Comparison of ENCODE assay signal across 1 cellular context in genomic region chr6:11317885-11318771, GRCh38.
TF ChIP-seq lines count a peak whose summit lies in the region.

No MANE protein-coding gene starts in this region.

TF ChIP-seq in HepG2, 621 proteins besides CTCF, POLR2A, EP300 and RAD21 (continued from another document and continues in another):
- no peak for TF ChIP-seq ZNF639 (CRISPR knock-in tag; conservative IDR thresholded peaks at IDR 0.05)
- TF ChIP-seq HNRNPL (IDR thresholded peaks at IDR 0.05; ENCODE audit: low read depth, low read length) = no peak
- TF ChIP-seq BHLHE40 (IDR thresholded peaks at IDR 0.05; ENCODE audit: low read length) = no peak
- TF ChIP-seq SIX1 (CRISPR knock-in tag; IDR thresholded peaks at IDR 0.05; ENCODE audit: borderline replicate concordance) = peak; percentile 41; the same call in 1 of the 2 replicates
- no peak for TF ChIP-seq FOXA1 (IDR thresholded peaks at IDR 0.05)
- no peak for TF ChIP-seq FOXA1 (CRISPR knock-in tag; IDR thresholded peaks at IDR 0.05)
- TF ChIP-seq SP5 (CRISPR knock-in tag; IDR thresholded peaks at IDR 0.05; ENCODE audit: borderline replicate concordance, low read depth) = peak; percentile 36; the same call in 1 of the 2 replicates
- peak; percentile 91 for TF ChIP-seq ZNF792 (CRISPR knock-in tag; IDR thresholded peaks at IDR 0.05)
- no peak for TF ChIP-seq ZBTB37 (CRISPR knock-in tag; IDR thresholded peaks at IDR 0.05)
- 0 out of 2 replicates have a peak, but pooled peaks have one; percentile 21 for TF ChIP-seq ZHX1 (CRISPR knock-in tag; IDR thresholded peaks at IDR 0.05; ENCODE audit: low read depth)
- TF ChIP-seq GABPB1 (CRISPR knock-in tag; IDR thresholded peaks at IDR 0.05) = peak; percentile 37; the same call in 1 of the 2 replicates
- TF ChIP-seq ZNF281 (CRISPR knock-in tag; IDR thresholded peaks at IDR 0.05; ENCODE audit: borderline replicate concordance) = peak; percentile 67; the same call in 1 of the 2 replicates
- no peak for TF ChIP-seq TCF7L2 (IDR thresholded peaks at IDR 0.05; ENCODE audit: low read depth, low read length)
- TF ChIP-seq ZFYVE20 (CRISPR knock-in tag; IDR thresholded peaks at IDR 0.05; ENCODE audit: borderline replicate concordance, low read depth) = no peak
- no peak for TF ChIP-seq ZNF431 (CRISPR knock-in tag; IDR thresholded peaks at IDR 0.05; ENCODE audit: borderline replicate concordance, low read depth)
- TF ChIP-seq ZNF644 (CRISPR knock-in tag; IDR thresholded peaks at IDR 0.05; ENCODE audit: low read depth) = peak; percentile 79
- peak; percentile 40; the same call in 1 of the 2 replicates for TF ChIP-seq TFDP1 (CRISPR knock-in tag; IDR thresholded peaks at IDR 0.05; ENCODE audit: borderline replicate concordance)
- TF ChIP-seq FOSL2 (CRISPR knock-in tag; IDR thresholded peaks at IDR 0.05) = peak; percentile 100
- no peak for TF ChIP-seq SRY (CRISPR knock-in tag; IDR thresholded peaks at IDR 0.05)
- TF ChIP-seq RCOR2 (CRISPR knock-in tag; IDR thresholded peaks at IDR 0.05) = peak; percentile 60; the same call in 1 of the 2 replicates
- TF ChIP-seq SIN3A (IDR thresholded peaks at IDR 0.05; ENCODE audit: borderline replicate concordance, low read depth, low read length) = no peak
- TF ChIP-seq JUN (CRISPR knock-in tag; IDR thresholded peaks at IDR 0.05) = peak; percentile 79; the same call in 1 of the 2 replicates
- TF ChIP-seq NCOA2 (CRISPR knock-in tag; IDR thresholded peaks at IDR 0.05) = peak; percentile 65
- peak; percentile 53; the same call in 1 of the 2 replicates for TF ChIP-seq HMG20A (CRISPR knock-in tag; IDR thresholded peaks at IDR 0.05; ENCODE audit: borderline replicate concordance)
- no peak for TF ChIP-seq ZNF543 (CRISPR knock-in tag; IDR thresholded peaks at IDR 0.05)
- peak; percentile 50; the same call in 1 of the 2 replicates for TF ChIP-seq ETV5 (CRISPR knock-in tag; IDR thresholded peaks at IDR 0.05; ENCODE audit: borderline replicate concordance)
- TF ChIP-seq CCAR2 (optimal IDR thresholded peaks at IDR 0.05; ENCODE audit: low read depth, low read length) = peak; percentile 36
- TF ChIP-seq SOX13 (IDR thresholded peaks at IDR 0.05) = peak; percentile 46; the same call in 1 of the 2 replicates
- TF ChIP-seq SOX13 (CRISPR knock-in tag; conservative IDR thresholded peaks at IDR 0.05 in 1 of 2, IDR thresholded peaks at IDR 0.05 in 1 of 2) = peak in 1 of 2 experiments; percentile 91; a peak in 2 of 4 replicates
- TF ChIP-seq ZBTB39 (CRISPR knock-in tag; IDR thresholded peaks at IDR 0.05) = no peak
- TF ChIP-seq HOXA5 (CRISPR knock-in tag; IDR thresholded peaks at IDR 0.05) = no peak
- TF ChIP-seq MED1 (CRISPR knock-in tag; IDR thresholded peaks at IDR 0.05) = peak; percentile 60
- no peak for TF ChIP-seq ZNF782 (CRISPR knock-in tag; IDR thresholded peaks at IDR 0.05; ENCODE audit: borderline replicate concordance)
- TF ChIP-seq ZNF737 (CRISPR knock-in tag; IDR thresholded peaks at IDR 0.05; ENCODE audit: borderline replicate concordance) = no peak
- peak; percentile 74 for TF ChIP-seq HOXA3 (CRISPR knock-in tag; IDR thresholded peaks at IDR 0.05)
- peak; percentile 57 for TF ChIP-seq HNF4A (CRISPR knock-in tag; IDR thresholded peaks at IDR 0.05)
- TF ChIP-seq DNMT3B (CRISPR knock-in tag; conservative IDR thresholded peaks at IDR 0.05) = 0 out of 2 replicates have a peak, but pooled peaks have one; percentile 49
- TF ChIP-seq FOXC1 (CRISPR knock-in tag; IDR thresholded peaks at IDR 0.05; ENCODE audit: borderline replicate concordance) = peak; percentile 36; the same call in 1 of the 2 replicates
- 0 out of 2 replicates have a peak, but pooled peaks have one; percentile 65 for TF ChIP-seq ZHX2 (IDR thresholded peaks at IDR 0.05; ENCODE audit: low read depth)
- TF ChIP-seq ZHX2 (CRISPR knock-in tag; IDR thresholded peaks at IDR 0.05; ENCODE audit: borderline replicate concordance) = no peak
- peak; percentile 62; the same call in 1 of the 2 replicates for TF ChIP-seq ZSCAN31 (CRISPR knock-in tag; IDR thresholded peaks at IDR 0.05; ENCODE audit: low read depth)
- TF ChIP-seq ETV6 (CRISPR knock-in tag; conservative IDR thresholded peaks at IDR 0.05) = no peak
- 0 out of 2 replicates have a peak, but pooled peaks have one; percentile 20 for TF ChIP-seq ZNF652 (CRISPR knock-in tag; IDR thresholded peaks at IDR 0.05; ENCODE audit: borderline replicate concordance, low read depth)
- no peak for TF ChIP-seq ZNF329 (CRISPR knock-in tag; IDR thresholded peaks at IDR 0.05; ENCODE audit: low read depth)
- TF ChIP-seq NCOR1 (IDR thresholded peaks at IDR 0.05; ENCODE audit: borderline replicate concordance, low read length) = peak; percentile 66; the same call in 1 of the 2 replicates
- TF ChIP-seq POGZ (CRISPR knock-in tag; IDR thresholded peaks at IDR 0.05) = peak; percentile 71
